In the genomic region with DNA sequence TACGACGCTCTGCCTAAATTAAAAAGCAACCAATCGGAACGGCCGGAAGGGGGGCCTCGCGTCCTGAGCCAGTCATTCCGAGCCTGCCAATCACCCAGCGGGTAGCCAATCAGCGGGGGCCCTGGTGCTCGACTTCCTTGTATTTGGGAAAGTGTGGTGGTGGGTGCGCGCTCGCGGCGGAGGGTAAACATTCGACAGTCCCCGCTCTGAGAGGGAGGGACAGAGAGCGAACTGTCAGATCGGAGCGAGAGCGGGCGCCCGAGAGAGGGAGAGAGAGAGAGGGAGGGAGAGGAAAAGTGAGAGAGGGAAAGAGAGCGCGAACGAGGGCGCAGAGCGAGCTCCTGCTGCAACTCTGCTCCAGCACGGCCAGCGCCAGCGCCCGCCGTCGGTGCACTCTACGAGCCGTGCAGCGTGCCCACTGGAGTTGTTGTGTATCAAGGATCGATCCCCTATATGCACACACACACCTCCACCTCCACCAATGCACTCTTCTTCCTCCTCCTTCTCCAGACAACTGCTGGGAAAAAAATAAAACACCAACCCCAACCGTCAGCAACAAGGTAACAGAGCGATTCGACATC, we compare ENCODE assay signal across 8 cellular contexts. TPM values are rescaled to one million over a fixed set of nuclear protein-coding genes. Genes with fewer than 3 reads are reported as not detected.
A peak's percentile ranks its signal among the peaks of the same experiment; 100 is the strongest.
DNase-seq lines count a peak whose midpoint lies in the region; ATAC-seq and TF ChIP-seq lines count a peak whose summit lies in the region.

A gene (plus strand): TSS at position 190 of the 581 bp plus-strand sequence. CDS start 1,396 bp downstream, outside the sequence.

- H3K27me3 Mint-ChIP-seq in nephron progenitor cell (ENCODE audit: low read depth, poor library complexity): peaks cover 88% of the 10 kb centered on the region

- 1% methylated on average over 42 of the region's 42 CpGs for WGBS in urinary bladder

- no peak within 1 kb of the TSS for H3K27ac ChIP-seq in urinary bladder (ENCODE audit: low read depth)

- no peaks in the 10 kb centered on the region for H3K36me3 Mint-ChIP-seq in nephron progenitor cell (ENCODE audit: low read depth)

- peak within 1 kb of the TSS; percentile 84 for H3K4me3 Mint-ChIP-seq in nephron progenitor cell

- H3K4me3 ChIP-seq in Jurkat, Clone E6-1 (ENCODE audit: low read length): peak within 1 kb of the TSS; percentile 64
- H3K4me3 ChIP-seq in fibroblast of mammary gland (ENCODE audit: control insufficient read depth, low read depth, low read length) (peak within 1 kb of the TSS; percentile 26), urinary bladder (ENCODE audit: low read depth, low read length) (peak within 1 kb of the TSS; percentile 46)

- DNase-seq in DMS114 treated with DMSO at 0.1 percent for 48 hours (lab: John Stamatoyannopoulos, UW; ENCODE audit: unreplicated experiment): peak; percentile 57
- peak; percentile 95 for DNase-seq in Jurkat, Clone E6-1 (ENCODE audit: low read depth, low spot score)
- DNase-seq in activated CD4-positive, alpha-beta T cell treated with anti-CD3 and anti-CD28 coated beads, Interleukin-2, amount 50 U/mL, for 48 hours: peak; percentile 30 to 48
- DNase-seq in fibroblast of mammary gland (ENCODE audit: low read depth): peak; percentile 57
- peak; percentile 88 for DNase-seq in nephron progenitor cell
- DNase-seq in activated effector memory CD4-positive, alpha-beta T cell treated with anti-CD3 and anti-CD28 coated beads, Interleukin-2, amount 50 U/mL, for 16 hours: no peak

- no peak for ATAC-seq in GM21717 (IDR thresholded peaks at IDR 0.05; ENCODE audit: unreplicated experiment)

- H3K4me1 Mint-ChIP-seq in nephron progenitor cell: peaks cover 65% of the 10 kb centered on the region

- peaks cover 2% of the 10 kb centered on the region for H3K4me1 ChIP-seq in urinary bladder (ENCODE audit: insufficient read depth)

- H3K36me3 ChIP-seq in urinary bladder (ENCODE audit: insufficient read depth): no peaks in the 10 kb centered on the region

- peak within 1 kb of the TSS; percentile 64 for H3K27ac Mint-ChIP-seq in nephron progenitor cell

- H3K9me3 Mint-ChIP-seq in nephron progenitor cell: peaks cover 4% of the 10 kb centered on the region

- TF ChIP-seq CTCF in fibroblast of mammary gland (conservative IDR thresholded peaks at IDR 0.05; ENCODE audit: control insufficient read depth, insufficient read depth, low read depth, low read length): no peak
- TF ChIP-seq CTCF in nephron progenitor cell (IDR thresholded peaks at IDR 0.05): no peak

RNA-seq across cellular contexts. Expression of the gene that starts here (rescaled TPM):
- 0.76 TPM for polyA plus RNA-seq in Jurkat, Clone E6-1 (2012; ENCODE audit: insufficient read depth, insufficient read length)
- total RNA-seq in urinary bladder: 0.32 TPM
- polyA plus RNA-seq in urinary bladder: not detected
